ENCODE assay signal across 1 cellular context in genomic region chr3:195959367-195960157, GRCh38.
A peak's percentile ranks its signal among the peaks of the same experiment; 100 is the strongest.
TF ChIP-seq lines count a peak whose summit lies in the region.

No MANE protein-coding gene starts in this region.

TF ChIP-seq in liver, 16 proteins besides CTCF, POLR2A, EP300 and RAD21:
- peak; percentile 47 for TF ChIP-seq SP1 (IDR thresholded peaks at IDR 0.05)
- peak; percentile 51 to 55 for TF ChIP-seq HNF4A (conservative IDR thresholded peaks at IDR 0.05)
TF ChIP-seq in liver: peak in this region for 2; not testable (repeated sequence) for 14.
